In the genomic region with DNA sequence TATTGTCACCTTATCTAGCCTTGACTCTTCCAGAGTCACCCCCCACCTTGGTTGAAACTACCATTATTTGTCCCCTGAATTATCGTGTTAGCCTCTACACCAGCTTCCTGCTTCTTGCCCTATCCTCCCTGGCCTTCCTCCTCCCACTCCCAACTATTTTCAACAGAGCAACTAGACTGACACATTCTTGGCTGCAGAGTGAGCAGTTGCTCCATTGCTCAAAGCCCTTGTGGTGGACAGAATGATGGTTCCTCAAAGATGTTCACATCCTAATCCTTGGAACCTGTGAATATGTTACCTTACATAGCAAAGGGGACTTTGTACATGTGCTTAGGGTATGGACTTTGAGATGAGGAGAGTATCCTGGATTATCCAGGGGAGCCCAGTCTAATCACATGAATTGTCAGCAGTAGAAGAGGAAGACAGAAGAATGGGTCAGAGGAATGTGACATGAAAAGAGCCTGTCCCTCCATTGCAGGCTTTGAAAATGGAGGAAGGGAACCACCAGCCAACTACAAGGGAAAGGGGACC, we compare ENCODE assay signal across 32 cellular contexts. TPM values are rescaled to one million over a fixed set of nuclear protein-coding genes. Genes with fewer than 3 reads are reported as not detected.
"Had no signal": no experiment of that assay in that cellular context is flagged by ENCODE, and none has a peak within 500 bp of the region (broad histone marks: within the 10 kb centered on the region; RNA-seq: fewer than 3 reads in every experiment).

No MANE protein-coding gene starts in this region.

- ATAC-seq: activated T-cell treated with anti-CD3 and anti-CD28 coated beads, Interleukin-2, amount 50 U/mL, for 72 hours; body of pancreas; WTC11 had no signal

- H3K27ac ChIP-seq: body of pancreas, breast epithelium, cardiac muscle cell, coronary artery, dorsolateral prefrontal cortex, esophagus muscularis mucosa, VCaP had no signal

- H3K36me3 ChIP-seq: breast epithelium, cardiac muscle cell, esophagus muscularis mucosa had no signal

- H3K4me3 ChIP-seq: body of pancreas, breast epithelium, cardiac muscle cell, coronary artery, dorsolateral prefrontal cortex, esophagus muscularis mucosa had no signal

- FAIRE-seq: frontal cortex, TTC549 had no signal

- H3K27me3 ChIP-seq: body of pancreas, breast epithelium, cardiac muscle cell, dorsolateral prefrontal cortex, esophagus muscularis mucosa had no signal

- H3K4me1 ChIP-seq: body of pancreas, breast epithelium had no signal

- H3K9me3 ChIP-seq: body of pancreas, esophagus muscularis mucosa had no signal

- DNase-seq: activated CD4-positive, alpha-beta memory T cell treated with anti-CD3 and anti-CD28 coated beads, Interleukin-2, amount 10 ng/mL, durations not matched to agents 7 days and 5 days; activated CD4-positive, alpha-beta T cell treated with anti-CD3 and anti-CD28 coated beads for 1 hour; activated CD4-positive, alpha-beta T cell treated with anti-CD3 and anti-CD28 coated beads for 4 hours; activated CD4-positive, alpha-beta T cell treated with anti-CD3 and anti-CD28 coated beads, Interleukin-2, amount 10 ng/mL, durations not matched to agents 7 days and 5 days; activated CD4-positive, alpha-beta T cell treated with anti-CD3 and anti-CD28 coated beads, Interleukin-2, amount 50 U/mL, for 4 hours; activated CD8-positive, alpha-beta memory T cell treated with anti-CD3 and anti-CD28 coated beads, Interleukin-2, amount 50 U/mL, for 48 hours; activated gamma-delta T cell treated with Interleukin-2 at 50 U/mL for 16 hours; activated naive CD4-positive, alpha-beta T cell treated with anti-CD3 and anti-CD28 coated beads, Interleukin-2, amount 50 U/mL, for 16 hours; activated naive CD4-positive, alpha-beta T cell treated with Interleukin-2 at 50 U/mL for 16 hours; activated T-cell treated with anti-CD3 and anti-CD28 coated beads for 4 hours; activated T-cell treated with anti-CD3 and anti-CD28 coated beads, Interleukin-2, amount 50 U/mL, for 24 hours; activated T-cell treated with anti-CD3 and anti-CD28 coated beads, Interleukin-2, amount 50 U/mL, for 72 hours; amygdala; aorta; body of pancreas; central memory CD4-positive, alpha-beta T cell; cerebellar nuclear complex; dorsolateral prefrontal cortex; effector memory CD4-positive, alpha-beta T cell; foreskin fibroblast; head of caudate nucleus; T-helper 2 cell had no signal

RNA-seq across cellular contexts. Expression of a gene that starts 24.8 kb away (rescaled TPM):
- total RNA-seq: endodermal cell, epithelial cell of proximal tubule had no signal
